ENCODE assay signal across 8 cellular contexts in genomic region chr17:78176548-78177025, GRCh38. TPM values are rescaled to one million over a fixed set of nuclear protein-coding genes. Genes with fewer than 3 reads are reported as not detected.
DNase-seq lines count a peak whose midpoint lies in the region; ATAC-seq, FAIRE-seq and TF ChIP-seq lines count a peak whose summit lies in the region.

No MANE protein-coding gene starts in this region.

- H3K27me3 ChIP-seq in heart left ventricle (no peaks in the 10 kb centered on the region), sigmoid colon (no peaks in the 10 kb centered on the region)

- intact Hi-C loops in heart left ventricle (cut with DNase I) (loop anchor here in 9 of 10 donors (1.0 to 5.0 kb wide), 6 partner anchors 49 to 158 kb away; partner anchors contain the start of gene TMC6 (in 2 of the 9)), sigmoid colon (cut with DNase I) (loop anchor here (2.0 kb wide), 1 partner anchor 64 kb away; no protein-coding TSS in a partner anchor)

- TF ChIP-seq POLR2A in Raji (IDR thresholded peaks at IDR 0.05; ENCODE audit: insufficient read depth, low read depth, low read length) (0 out of 2 replicates have a peak, but pooled peaks have one; percentile 39), heart left ventricle (IDR thresholded peaks at IDR 0.05) (no peak), sigmoid colon (IDR thresholded peaks at IDR 0.05) (no peak)

- no peak overlapping the region for H3K4me3 ChIP-seq in AG09309 (ENCODE audit: control insufficient read depth, low read depth, low read length)
- H3K4me3 ChIP-seq in heart left ventricle = no peak overlapping the region
- H3K4me3 ChIP-seq in sigmoid colon = no peak overlapping the region

- DNase-seq in AG09309 (ENCODE audit: low read depth) (no peak), heart left ventricle (peak; percentile 73 to 89 (median 76)), sigmoid colon (peak; percentile 84), LoVo (ENCODE audit: low spot score) (no peak), HTR-8/SVneo (ENCODE audit: insufficient read length, low spot score) (no peak)
- DNase-seq in activated naive CD4-positive, alpha-beta T cell (lab: John Stamatoyannopoulos, UW) = peak; percentile 56 to 71 (median 62)

- peak overlapping the region in 2 of 12 donors; percentile 12 to 80 for H3K27ac ChIP-seq in heart left ventricle
- peak overlapping the region in 1 of 4 donors; percentile 92 for H3K27ac ChIP-seq in sigmoid colon

- H3K4me1 ChIP-seq in heart left ventricle (peaks cover 9 to 79% (median 52%) of the 10 kb centered on the region in 12 donors), sigmoid colon (peaks cover 0 to 72% (median 51%) of the 10 kb centered on the region in 4 donors)

- H3K9me3 ChIP-seq in heart left ventricle = no peaks in the 10 kb centered on the region
- H3K9me3 ChIP-seq in sigmoid colon = no peaks in the 10 kb centered on the region

- no peak for TF ChIP-seq EP300 in sigmoid colon (IDR thresholded peaks at IDR 0.05)

- ATAC-seq in GM19463 (IDR thresholded peaks at IDR 0.05; ENCODE audit: unreplicated experiment) (peak; percentile 38), heart left ventricle (peak; percentile 14 to 55 (median 36))

- no peak for FAIRE-seq in HTR-8/SVneo (lab: Jason Lieb, UNC)

- 19 to 24% (median 20%) methylated on average over 10 to 14 of the region's 14 CpGs for WGBS in heart left ventricle, 4 donors
- 12 to 19% methylated on average over 14 of the region's 14 CpGs for WGBS in sigmoid colon, 2 donors

- peaks cover 0 to 26% (median 2%) of the 10 kb centered on the region in 9 donors for H3K36me3 ChIP-seq in heart left ventricle
- H3K36me3 ChIP-seq in sigmoid colon = no peaks in the 10 kb centered on the region

- TF ChIP-seq CTCF in AG09309 (IDR thresholded peaks at IDR 0.05; ENCODE audit: control insufficient read depth, insufficient read depth, low read depth, low read length, missing control alignments) (peak; percentile 84), heart left ventricle (IDR thresholded peaks at IDR 0.05) (peak; percentile 86 to 97 (median 94)), sigmoid colon (IDR thresholded peaks at IDR 0.05) (peak; percentile 43 to 83 (median 78))

RNA-seq across cellular contexts. Expression of gene SYNGR2, which starts 8.2 kb away (rescaled TPM):
- total RNA-seq in heart left ventricle = 100 to 1,000 TPM in 7 of 9 donors, 10 to 100 TPM in 2; 99.5 to 268 (median 135) TPM
- polyA plus RNA-seq in heart left ventricle = 100 to 1,000 TPM; 104 to 174 TPM
- 10 to 100 TPM; 14.7 to 23.5 (median 18.6) TPM for total RNA-seq in sigmoid colon
- 100 to 1,000 TPM in 1 of 3 donors, 10 to 100 TPM in 2; 37.2 to 280 (median 45.8) TPM for polyA plus RNA-seq in sigmoid colon

RNA-seq across cellular contexts. Expression of gene TK1, which starts 10.3 kb away (rescaled TPM):
- total RNA-seq in heart left ventricle (10 to 100 TPM in 1 of 9 donors, 1 to 10 TPM in 6, under 1 TPM in 2; 0.29 to 21.7 (median 1.2) TPM), sigmoid colon (1 to 10 TPM in 3 of 4 donors, under 1 TPM in 1; 0.83 to 6.9 (median 3.8) TPM)
- polyA plus RNA-seq in heart left ventricle (1 to 10 TPM in 1 of 2 donors, under 1 TPM in 1; 0.91 to 1.9 TPM), sigmoid colon (10 to 100 TPM; 10.2 to 74.6 (median 44.2) TPM)

RNA-seq across cellular contexts. Expression of gene AFMID, which starts 10.6 kb away (rescaled TPM):
- total RNA-seq in heart left ventricle = 10 to 100 TPM; 12.8 to 86.6 (median 33.1) TPM
- polyA plus RNA-seq in heart left ventricle = 10 to 100 TPM; 17.4 to 24.8 TPM
- 10 to 100 TPM in 1 of 4 donors, 1 to 10 TPM in 3; 6.1 to 11.4 (median 7.6) TPM for total RNA-seq in sigmoid colon
- 10 to 100 TPM; 21.0 to 32.9 (median 28.2) TPM for polyA plus RNA-seq in sigmoid colon

RNA-seq across cellular contexts. Expression of gene C17orf99, which starts 30.4 kb away (rescaled TPM):
- total RNA-seq in heart left ventricle (not detected), sigmoid colon (not detected)
- polyA plus RNA-seq in heart left ventricle (not detected), sigmoid colon (under 1 TPM in 1 of 3 donors, not detected in 2; 0.73 TPM)

RNA-seq across cellular contexts. Expression of gene BIRC5, which starts 37.5 kb away (rescaled TPM):
- total RNA-seq in heart left ventricle = 10 to 100 TPM in 1 of 9 donors, 1 to 10 TPM in 3, under 1 TPM in 3, not detected in 2; 0.50 to 10.9 (median 1.1) TPM
- under 1 TPM; 0.11 to 0.28 TPM for polyA plus RNA-seq in heart left ventricle
- 1 to 10 TPM in 1 of 4 donors, under 1 TPM in 3; 0.16 to 3.1 (median 0.32) TPM for total RNA-seq in sigmoid colon
- polyA plus RNA-seq in sigmoid colon = 10 to 100 TPM in 2 of 3 donors, 1 to 10 TPM in 1; 3.6 to 33.5 (median 10.6) TPM

Comparison
In these comparisons a context has a peak if more than half of its experiments do, and no peak if none do; other contexts are left out.
1. DNase-seq: peak in activated naive CD4-positive, alpha-beta T cell (4 of 4), heart left ventricle (5 of 5) and sigmoid colon (single experiment); none in AG09309 (single experiment), LoVo (single experiment) and HTR-8/SVneo (single experiment).
2. RNA of gene SYNGR2, which starts 8.2 kb away (total RNA-seq): 99.5 to 268 TPM in heart left ventricle; 14.7 to 23.5 TPM in sigmoid colon; every median in the first group is over 4 times any median in the second.
3. Peak in every context shown above with its lines, with median percentiles within 50 percentile points of each other: CTCF ChIP-seq.